1 cellular context compared by ENCODE assay signal in genomic region chr7:136245327-136246004, GRCh38.
TF ChIP-seq lines count a peak whose summit lies in the region.

No MANE protein-coding gene starts in this region.

TF ChIP-seq in K562, 482 proteins besides CTCF, POLR2A, EP300 and RAD21 (continued from another document and continues in another):
- no peak for TF ChIP-seq RERE (CRISPR knock-in tag; IDR thresholded peaks at IDR 0.05; ENCODE audit: borderline replicate concordance)
- TF ChIP-seq RCOR1 (IDR thresholded peaks at IDR 0.05; ENCODE audit: borderline replicate concordance in 1 of 2, low read depth in 2 of 2, low read length in 2 of 2) = peak in 1 of 2 experiments; percentile 82; a peak in 3 of 4 replicates
- TF ChIP-seq HOXB6 (CRISPR knock-in tag; IDR thresholded peaks at IDR 0.05; ENCODE audit: borderline replicate concordance) = no peak
- TF ChIP-seq THRA (IDR thresholded peaks at IDR 0.05) = no peak
- no peak for TF ChIP-seq ZNF175 (CRISPR knock-in tag; IDR thresholded peaks at IDR 0.05; ENCODE audit: low read depth)
- peak; percentile 18; the same call in 1 of the 2 replicates for TF ChIP-seq MGA (IDR thresholded peaks at IDR 0.05)
- no peak for TF ChIP-seq ZNF77 (CRISPR knock-in tag; IDR thresholded peaks at IDR 0.05)
- no peak for TF ChIP-seq HMG20B (CRISPR knock-in tag; IDR thresholded peaks at IDR 0.05)
- no peak for TF ChIP-seq RHOXF2B (CRISPR knock-in tag; conservative IDR thresholded peaks at IDR 0.05)
- TF ChIP-seq ELF1 (tag; IDR thresholded peaks at IDR 0.05) = no peak
- TF ChIP-seq CBFA2T3 (IDR thresholded peaks at IDR 0.05) = peak; percentile 91
- TF ChIP-seq ZNF431 (CRISPR knock-in tag; IDR thresholded peaks at IDR 0.05) = no peak
- TF ChIP-seq NBN (IDR thresholded peaks at IDR 0.05; ENCODE audit: low read depth) = no peak; the same call in 1 of the 2 replicates
- TF ChIP-seq XRCC3 (IDR thresholded peaks at IDR 0.05) = no peak
- TF ChIP-seq NR2C2 (CRISPR knock-in tag; IDR thresholded peaks at IDR 0.05) = no peak
- no peak for TF ChIP-seq NR2C2 (tag; IDR thresholded peaks at IDR 0.05)
- TF ChIP-seq ZNF316 (IDR thresholded peaks at IDR 0.05) = no peak
- no peak for TF ChIP-seq MEF2A (IDR thresholded peaks at IDR 0.05; ENCODE audit: control insufficient read depth, low read depth, low read length)
- no peak for TF ChIP-seq PHB (CRISPR knock-in tag; IDR thresholded peaks at IDR 0.05)
- no peak for TF ChIP-seq E2F4 (CRISPR knock-in tag; IDR thresholded peaks at IDR 0.05; ENCODE audit: low read depth)
- no peak for TF ChIP-seq KAT7 (CRISPR knock-in tag; IDR thresholded peaks at IDR 0.05; ENCODE audit: borderline replicate concordance)
- TF ChIP-seq GMEB1 (CRISPR knock-in tag; IDR thresholded peaks at IDR 0.05) = no peak
- no peak for TF ChIP-seq MCM3 (IDR thresholded peaks at IDR 0.05)
- TF ChIP-seq MIER1 (IDR thresholded peaks at IDR 0.05; ENCODE audit: low read depth) = no peak
- TF ChIP-seq MEIS2 (IDR thresholded peaks at IDR 0.05; ENCODE audit: partially characterized antibody) = peak; percentile 91
- TF ChIP-seq RBM17 (IDR thresholded peaks at IDR 0.05; ENCODE audit: borderline replicate concordance, low read depth, low read length) = no peak
- TF ChIP-seq NELFE (IDR thresholded peaks at IDR 0.05; ENCODE audit: insufficient read depth, insufficient read length) = no peak
- TF ChIP-seq MTA3 (IDR thresholded peaks at IDR 0.05; ENCODE audit: borderline replicate concordance) = no peak
- TF ChIP-seq MBD2 (IDR thresholded peaks at IDR 0.05; ENCODE audit: borderline replicate concordance, low read depth) = peak; percentile 52; the same call in 1 of the 2 replicates
- peak; percentile 56 for TF ChIP-seq VEZF1 (CRISPR knock-in tag; IDR thresholded peaks at IDR 0.05)
- no peak for TF ChIP-seq KLF1 (tag; IDR thresholded peaks at IDR 0.05)
- TF ChIP-seq HBP1 (CRISPR knock-in tag; IDR thresholded peaks at IDR 0.05) = no peak; the same call in 1 of the 2 replicates
- TF ChIP-seq NR2C1 (IDR thresholded peaks at IDR 0.05) = no peak
- TF ChIP-seq NR2C1 (tag; IDR thresholded peaks at IDR 0.05) = no peak
